Comparison of ENCODE assay signal across 13 cellular contexts in genomic region chr11:128235958-128236357, GRCh38.
A peak's percentile ranks its signal among the peaks of the same experiment; 100 is the strongest.
DNase-seq lines count a peak whose midpoint lies in the region; ATAC-seq and TF ChIP-seq lines count a peak whose summit lies in the region.
"Had no signal": no experiment of that assay in that cellular context is flagged by ENCODE, and none has a peak within 500 bp of the region (broad histone marks: within the 10 kb centered on the region; RNA-seq: fewer than 3 reads in every experiment).

No MANE protein-coding gene starts in this region.

- H3K36me3 Mint-ChIP-seq in brain (no peaks in the 10 kb centered on the region), nephron progenitor cell (ENCODE audit: low read depth) (no peaks in the 10 kb centered on the region)

- H3K27me3 Mint-ChIP-seq in brain = no peaks in the 10 kb centered on the region
- peaks cover 4% of the 10 kb centered on the region for H3K27me3 Mint-ChIP-seq in nephron progenitor cell (ENCODE audit: low read depth, poor library complexity)

- in situ Hi-C loops in ACHN (cut with HindIII; ENCODE audit: low pct_ligation_motif_present, low pct_unique_long_range_greater_than_20kb, low sequenced_read_pairs) (no loop called here), KBM-7 (cut with MboI; ENCODE audit: low pct_unique_long_range_greater_than_20kb, low sequenced_read_pairs) (no loop called here)

- H3K9me3 Mint-ChIP-seq in brain (no peaks in the 10 kb centered on the region), nephron progenitor cell (peaks cover 8% of the 10 kb centered on the region)
- H3K9me3 Mint-ChIP-seq: T-helper 1 cell treated with Interleukin-12 subunit alpha and Interleukin-12 subunit beta and Interleukin-4 antibody, amounts not matched to agents 30 μg/mL and 1 μg/mL, for 36 hours had no signal

- TF ChIP-seq CTCF in brain (conservative IDR thresholded peaks at IDR 0.05) (no peak), nephron progenitor cell (IDR thresholded peaks at IDR 0.05) (no peak)

- DNase-seq in DMS153 treated with DMSO at 0.1 percent for 48 hours (lab: John Stamatoyannopoulos, UW; ENCODE audit: unreplicated experiment) (peak; percentile 81), NCI-H345 (lab: John Stamatoyannopoulos, UW) (peak; percentile 58), nephron progenitor cell (no peak), ACHN (no peak), KBM-7 (no peak)
- DNase-seq: activated naive CD4-positive, alpha-beta T cell treated with anti-CD3 and anti-CD28 coated beads, Interleukin-2, amount 50 U/mL, for 16 hours; kidney glomerular epithelial cell; MV-4-11; PC-9 had no signal

- peak overlapping the region in 1 of 5 experiments; percentile 50 for H3K4me3 Mint-ChIP-seq in brain
- no peak overlapping the region for H3K4me3 Mint-ChIP-seq in nephron progenitor cell
- H3K4me3 Mint-ChIP-seq: T-helper 1 cell treated with Interleukin-12 subunit alpha and Interleukin-12 subunit beta and Interleukin-4 antibody, amounts not matched to agents 30 μg/mL and 1 μg/mL, for 36 hours had no signal

- H3K4me1 Mint-ChIP-seq in brain (peaks cover 13% of the 10 kb centered on the region), nephron progenitor cell (peaks cover 31% of the 10 kb centered on the region)

- ATAC-seq in HG02623 (IDR thresholded peaks at IDR 0.05; ENCODE audit: unreplicated experiment) = no peak
- no peak for ATAC-seq in HG02798 (IDR thresholded peaks at IDR 0.05; ENCODE audit: poor library complexity, unreplicated experiment)

- H3K27ac Mint-ChIP-seq in brain = peak overlapping the region in 3 of 5 experiments; percentile 29 to 91 (median 61)
- peak overlapping the region; percentile 94 for H3K27ac Mint-ChIP-seq in nephron progenitor cell
- H3K27ac Mint-ChIP-seq: T-helper 1 cell treated with Interleukin-12 subunit alpha and Interleukin-12 subunit beta and Interleukin-4 antibody, amounts not matched to agents 30 μg/mL and 1 μg/mL, for 36 hours had no signal

Comparison
In these comparisons a context has a peak if more than half of its experiments do, and no peak if none do; other contexts are left out.
1. DNase-seq: peak in DMS153 treated with DMSO at 0.1 percent for 48 hours (single experiment) and NCI-H345 (single experiment); none in nephron progenitor cell (single experiment), ACHN (single experiment) and KBM-7 (single experiment).